In the genomic region with DNA sequence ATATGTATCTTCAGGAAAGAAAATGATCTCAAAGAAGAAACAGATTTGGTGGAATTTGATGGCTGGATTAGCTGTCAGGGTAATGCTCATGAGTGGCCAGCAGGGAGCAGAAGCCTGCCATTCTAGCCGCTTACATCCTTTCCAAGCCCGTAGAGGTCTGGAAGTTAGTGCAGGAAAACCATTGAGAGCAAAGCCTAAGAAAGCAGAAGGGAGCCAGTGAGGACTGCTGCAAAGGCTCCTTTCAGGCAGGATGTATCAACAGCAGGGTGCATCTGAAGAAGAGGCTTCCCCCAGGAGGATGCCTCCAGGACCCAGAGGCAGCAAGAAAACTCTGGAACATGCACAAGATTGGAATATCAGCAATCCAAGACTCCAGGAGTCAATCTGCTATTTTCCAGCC, we compare ENCODE assay signal across 8 cellular contexts. TPM values are rescaled to one million over a fixed set of nuclear protein-coding genes. Genes with fewer than 3 reads are reported as not detected.
DNase-seq lines count a peak whose midpoint lies in the region; ATAC-seq, FAIRE-seq and TF ChIP-seq lines count a peak whose summit lies in the region.

No MANE protein-coding gene starts in this region.

- H3K27ac ChIP-seq in CD8-positive, alpha-beta memory T cell (ENCODE audit: low read depth, low read length), result no peak overlapping the region

- POLR2A ChIA-PET in CD8-positive, alpha-beta memory T cell (lab: Charles Lee), result interaction anchor here (0.7 to 2.3 kb wide), 6 partner anchors 12 to 238 kb away, joined by 3 to 34 read pairs (median 4); a partner anchor contains a TSS

- no peaks in the 10 kb centered on the region for H3K36me3 Mint-ChIP-seq in CD8-positive, alpha-beta memory T cell
- no peaks in the 10 kb centered on the region for H3K36me3 Mint-ChIP-seq in natural killer cell treated with Interleukin-12 subunit alpha and Interleukin-12 subunit beta and Interleukin-15 and Interleukin-18, amount 100 ng/mL, for 72 hours

- H3K27me3 ChIP-seq in CD8-positive, alpha-beta memory T cell (ENCODE audit: insufficient read depth, low read length, poor library complexity, severe bottlenecking), result no peaks in the 10 kb centered on the region

- peak overlapping the region; percentile 13 for H3K4me3 ChIP-seq in CD8-positive, alpha-beta memory T cell (ENCODE audit: low read length)

- no peaks in the 10 kb centered on the region for H3K36me3 ChIP-seq in CD8-positive, alpha-beta memory T cell (ENCODE audit: insufficient read depth, low read length)

- FAIRE-seq in H54 (lab: Jason Lieb, UNC), result peak; percentile 93

- peak in 1 of 2 donors; percentile 75 for ATAC-seq in natural killer cell treated with Interleukin-12 subunit alpha and Interleukin-12 subunit beta and Interleukin-15 and Interleukin-18, amount 100 ng/mL, for 72 hours
- ATAC-seq in GM21367 (IDR thresholded peaks at IDR 0.05; ENCODE audit: unreplicated experiment), result no peak

- H3K27ac Mint-ChIP-seq in CD8-positive, alpha-beta memory T cell, result peak overlapping the region; percentile 20 to 93 (median 62)
- peak overlapping the region; percentile 17 to 87 for H3K27ac Mint-ChIP-seq in natural killer cell treated with Interleukin-12 subunit alpha and Interleukin-12 subunit beta and Interleukin-15 and Interleukin-18, amount 100 ng/mL, for 72 hours

- CTCF ChIA-PET in CD8-positive, alpha-beta memory T cell (lab: Charles Lee), result interaction anchor here (0.8 to 12.3 kb wide), 24 partner anchors 8 to 503 kb away, joined by 3 to 285 read pairs (median 6); a partner anchor contains a TSS

- no peaks in the 10 kb centered on the region for H3K9me3 ChIP-seq in CD8-positive, alpha-beta memory T cell (ENCODE audit: low read length)

- H3K27me3 Mint-ChIP-seq in CD8-positive, alpha-beta memory T cell, result no peaks in the 10 kb centered on the region
- no peaks in the 10 kb centered on the region for H3K27me3 Mint-ChIP-seq in natural killer cell treated with Interleukin-12 subunit alpha and Interleukin-12 subunit beta and Interleukin-15 and Interleukin-18, amount 100 ng/mL, for 72 hours

- H3K4me1 ChIP-seq in CD8-positive, alpha-beta memory T cell (ENCODE audit: insufficient read depth, low read length), result peaks cover 26% of the 10 kb centered on the region

- H3K4me1 Mint-ChIP-seq in CD8-positive, alpha-beta memory T cell, result peaks cover 18 to 22% (median 19%) of the 10 kb centered on the region in 3 donors
- peaks cover 14 to 18% of the 10 kb centered on the region in 2 donors for H3K4me1 Mint-ChIP-seq in natural killer cell treated with Interleukin-12 subunit alpha and Interleukin-12 subunit beta and Interleukin-15 and Interleukin-18, amount 100 ng/mL, for 72 hours (ENCODE audit: low read depth in 2 of 2)

- no peaks in the 10 kb centered on the region for H3K9me3 Mint-ChIP-seq in CD8-positive, alpha-beta memory T cell
- no peaks in the 10 kb centered on the region for H3K9me3 Mint-ChIP-seq in natural killer cell treated with Interleukin-12 subunit alpha and Interleukin-12 subunit beta and Interleukin-15 and Interleukin-18, amount 100 ng/mL, for 72 hours

- H3K4me3 Mint-ChIP-seq in CD8-positive, alpha-beta memory T cell, result peak overlapping the region in 5 of 7 donors; percentile 24 to 74 (median 59)
- no peak overlapping the region for H3K4me3 Mint-ChIP-seq in natural killer cell treated with Interleukin-12 subunit alpha and Interleukin-12 subunit beta and Interleukin-15 and Interleukin-18, amount 100 ng/mL, for 72 hours

- TF ChIP-seq POLR2A in H54 (IDR thresholded peaks at IDR 0.05; ENCODE audit: low read depth, low read length), result no peak

- peak in 3 of 5 donors; percentile 19 to 42 (median 38) for DNase-seq in CD8-positive, alpha-beta memory T cell
- peak; percentile 51 for DNase-seq in H54 (ENCODE audit: insufficient read length, low spot score)
- peak; percentile 64 for DNase-seq in NCI-H460 (ENCODE audit: extremely low read depth, low read depth)
- peak; percentile 38 for DNase-seq in activated CD8-positive, alpha-beta memory T cell treated with anti-CD3 and anti-CD28 coated beads, Interleukin-2, amount 50 U/mL, for 4 hours
- DNase-seq in fibroblast of peridontal ligament (ENCODE audit: extremely low read depth), result peak; percentile 85
- no peak for DNase-seq in natural killer cell treated with Interleukin-12 subunit alpha and Interleukin-12 subunit beta and Interleukin-15 and Interleukin-18, amount 100 ng/mL, for 72 hours (ENCODE audit: low spot score)
- DNase-seq in NK-92 (lab: John Stamatoyannopoulos, UW; ENCODE audit: unreplicated experiment), result no peak

RNA-seq across cellular contexts. Expression of a gene that starts 22.9 kb away (rescaled TPM):
- total RNA-seq in CD8-positive, alpha-beta memory T cell, result 100 to 1,000 TPM; 115 to 121 TPM
- polyA plus RNA-seq in CD8-positive, alpha-beta memory T cell, result 156 TPM
- total RNA-seq in NCI-H460 (2014; rRNA removed; shearing (Covaris generic)), result 12.5 and 27.5 TPM in 2 replicates
- polyA plus RNA-seq in NCI-H460 (2014; cell fraction: nucleus; rRNA removed), result 6.7 and 19.8 TPM in 2 replicates
- 1,000 to 10,000 TPM in 1 of 2 donors, 100 to 1,000 TPM in 1; 206 to 1,155 TPM for total RNA-seq in natural killer cell treated with Interleukin-12 subunit alpha and Interleukin-12 subunit beta and Interleukin-15 and Interleukin-18, amount 100 ng/mL, for 72 hours

Comparison
In these comparisons a context has a peak if more than half of its experiments do, and no peak if none do; other contexts are left out.
1. DNase-seq: peak in CD8-positive, alpha-beta memory T cell (3 of 5), H54 (single experiment), NCI-H460 (single experiment), activated CD8-positive, alpha-beta memory T cell treated with anti-CD3 and anti-CD28 coated beads, Interleukin-2, amount 50 U/mL, for 4 hours (single experiment) and fibroblast of peridontal ligament (single experiment); none in natural killer cell treated with Interleukin-12 subunit alpha and Interleukin-12 subunit beta and Interleukin-15 and Interleukin-18, amount 100 ng/mL, for 72 hours (single experiment) and NK-92 (single experiment).